Comparison of ENCODE assay signal across 10 cellular contexts in genomic region chrX:12972867-12973560, GRCh38. TPM values are rescaled to one million over a fixed set of nuclear protein-coding genes. Genes with fewer than 3 reads are reported as not detected.
A peak's percentile ranks its signal among the peaks of the same experiment; 100 is the strongest.
DNase-seq lines count a peak whose midpoint lies in the region; ATAC-seq and TF ChIP-seq lines count a peak whose summit lies in the region.
"Had no signal": no experiment of that assay in that cellular context is flagged by ENCODE, and none has a peak within 500 bp of the region (broad histone marks: within the 10 kb centered on the region; RNA-seq: fewer than 3 reads in every experiment).

No MANE protein-coding gene starts in this region.

- H3K9ac ChIP-seq in OCI-LY1 (ENCODE audit: low read length) = peak overlapping the region; percentile 100
- no peak overlapping the region for H3K9ac ChIP-seq in parathyroid adenoma

- peak overlapping the region; percentile 89 to 99 (median 97) for H3K27ac Mint-ChIP-seq in CD4-positive, alpha-beta memory T cell
- peak overlapping the region; percentile 98 to 99 for H3K27ac Mint-ChIP-seq in effector memory CD8-positive, alpha-beta T cell

- no peaks in the 10 kb centered on the region for H3K9me2 ChIP-seq in OCI-LY1 (ENCODE audit: low read depth, low read length)

- H3K4me1 ChIP-seq in CD4-positive, alpha-beta memory T cell (ENCODE audit: insufficient read depth, low read length) = peaks cover 30% of the 10 kb centered on the region
- peaks cover 50% of the 10 kb centered on the region for H3K4me1 ChIP-seq in OCI-LY1 (ENCODE audit: insufficient read depth, low read length, severe bottlenecking)
- H3K4me1 ChIP-seq in parathyroid adenoma = no peaks in the 10 kb centered on the region

- H3K27me3 Mint-ChIP-seq in CD4-positive, alpha-beta memory T cell = no peaks in the 10 kb centered on the region
- H3K27me3 Mint-ChIP-seq in effector memory CD8-positive, alpha-beta T cell = no peaks in the 10 kb centered on the region

- no peak for DNase-seq in CD4-positive, alpha-beta memory T cell
- no peak for DNase-seq in effector memory CD8-positive, alpha-beta T cell
- DNase-seq in NCI-H524 treated with DMSO at 0.1 percent for 48 hours (lab: John Stamatoyannopoulos, UW) (no peak), AG08396 (ENCODE audit: low spot score) (no peak)
- DNase-seq: NCI-H2081, occipital lobe had no signal

- peaks cover 34 to 54% of the 10 kb centered on the region in 2 donors for H3K36me3 Mint-ChIP-seq in CD4-positive, alpha-beta memory T cell
- H3K36me3 Mint-ChIP-seq in effector memory CD8-positive, alpha-beta T cell (ENCODE audit: insufficient read depth) = peaks cover 64% of the 10 kb centered on the region

- H3F3A ChIP-seq in OCI-LY1 (ENCODE audit: insufficient read depth, low read length) = peaks cover 24% of the 10 kb centered on the region

- peak overlapping the region; percentile 84 for H3K27ac ChIP-seq in CD4-positive, alpha-beta memory T cell (ENCODE audit: low read depth, low read length)
- peak overlapping the region; percentile 97 for H3K27ac ChIP-seq in OCI-LY1 (ENCODE audit: low read depth, low read length, poor library complexity, severe bottlenecking)
- peak overlapping the region; percentile 49 for H3K27ac ChIP-seq in parathyroid adenoma

- H3K79me2 ChIP-seq in OCI-LY1 (ENCODE audit: insufficient read depth, low read length) (peaks cover 29% of the 10 kb centered on the region), parathyroid adenoma (no peaks in the 10 kb centered on the region)

- H3K27me3 ChIP-seq in CD4-positive, alpha-beta memory T cell (ENCODE audit: insufficient read depth, low read length) = no peaks in the 10 kb centered on the region
- H3K27me3 ChIP-seq in OCI-LY1 (ENCODE audit: insufficient read depth, low read length) = no peaks in the 10 kb centered on the region
- H3K27me3 ChIP-seq in parathyroid adenoma (ENCODE audit: control insufficient read depth, insufficient read depth, low read length) = no peaks in the 10 kb centered on the region

- H3K9me3 Mint-ChIP-seq in CD4-positive, alpha-beta memory T cell = peaks cover 0 to 21% (median 2%) of the 10 kb centered on the region in 8 donors
- H3K9me3 Mint-ChIP-seq in effector memory CD8-positive, alpha-beta T cell = no peaks in the 10 kb centered on the region

- no peak for TF ChIP-seq CTCF in OCI-LY1 (IDR thresholded peaks at IDR 0.05; ENCODE audit: low read length)
- no peak for TF ChIP-seq CTCF in parathyroid adenoma (IDR thresholded peaks at IDR 0.05)

- H4K20me1 ChIP-seq in OCI-LY1 (ENCODE audit: insufficient read depth, low read length) = no peaks in the 10 kb centered on the region

- H3K4me2 ChIP-seq in OCI-LY1 (ENCODE audit: low read length) (peak overlapping the region; percentile 78), parathyroid adenoma (ENCODE audit: low read length) (no peak overlapping the region)

- peaks cover 15 to 54% (median 33%) of the 10 kb centered on the region in 4 donors for H3K4me1 Mint-ChIP-seq in CD4-positive, alpha-beta memory T cell
- peaks cover 27 to 32% of the 10 kb centered on the region in 2 donors for H3K4me1 Mint-ChIP-seq in effector memory CD8-positive, alpha-beta T cell (ENCODE audit: low read depth in 2 of 2)

- H2AFZ ChIP-seq in OCI-LY1 (ENCODE audit: low read length) (no peak overlapping the region), parathyroid adenoma (no peak overlapping the region)

- H3K4me3 Mint-ChIP-seq in CD4-positive, alpha-beta memory T cell = peak overlapping the region; percentile 92 to 99 (median 98)
- H3K4me3 Mint-ChIP-seq in effector memory CD8-positive, alpha-beta T cell = peak overlapping the region; percentile 94 to 98

- peak overlapping the region; percentile 84 to 85 for H3K4me3 ChIP-seq in CD4-positive, alpha-beta memory T cell (ENCODE audit: low read length in 2 of 2)
- peak overlapping the region; percentile 100 for H3K4me3 ChIP-seq in OCI-LY1 (ENCODE audit: low read depth, low read length, poor library complexity, severe bottlenecking)
- peak overlapping the region; percentile 5 for H3K4me3 ChIP-seq in parathyroid adenoma (ENCODE audit: low read depth, low read length)

- H3K36me3 ChIP-seq in CD4-positive, alpha-beta memory T cell (ENCODE audit: insufficient read depth, low read length) = peaks cover 9% of the 10 kb centered on the region
- H3K36me3 ChIP-seq in OCI-LY1 (ENCODE audit: insufficient read depth, low read length) (peaks cover 27% of the 10 kb centered on the region), parathyroid adenoma (ENCODE audit: control insufficient read depth, insufficient read depth, low read length) (no peaks in the 10 kb centered on the region)

- ATAC-seq in effector memory CD8-positive, alpha-beta T cell (replicated peaks) = no peak
- no peak for ATAC-seq in HG02678 (IDR thresholded peaks at IDR 0.05; ENCODE audit: unreplicated experiment)
- no peak for ATAC-seq in HG03280 (IDR thresholded peaks at IDR 0.05; ENCODE audit: unreplicated experiment)

- H3K9me3 ChIP-seq in CD4-positive, alpha-beta memory T cell (ENCODE audit: control insufficient read depth in 1 of 2, low read length in 2 of 2) = no peaks in the 10 kb centered on the region
- H3K9me3 ChIP-seq in OCI-LY1 (ENCODE audit: low read length) = no peaks in the 10 kb centered on the region
- H3K9me3 ChIP-seq in parathyroid adenoma (ENCODE audit: control insufficient read depth, low read length) = no peaks in the 10 kb centered on the region

- intact Hi-C loops in CD4-positive, alpha-beta memory T cell (cut with micrococcal nuclease) = loop anchor here (1.0 kb wide), 1 partner anchor 22 kb away; no protein-coding TSS in a partner anchor

- CTCF ChIA-PET in CD4-positive, alpha-beta memory T cell (lab: Charles Lee; ENCODE audit: partially characterized antibody) = interaction anchor here (1.0 to 16.4 kb wide), 8 partner anchors 17 to 515 kb away, joined by 3 to 172 read pairs (median 44); no protein-coding TSS in a partner anchor

- POLR2A ChIA-PET in CD4-positive, alpha-beta memory T cell (lab: Charles Lee; ENCODE audit: partially characterized antibody) = interaction anchor here (1.0 to 26.3 kb wide), 11 partner anchors 9 to 762 kb away, joined by 3 to 1769 read pairs (median 220); partner anchors contain the start of genes OFD1, TMSB4X and TRAPPC2

RNA-seq across cellular contexts. Expression of gene TMSB4X, which starts 1.9 kb away (rescaled TPM):
- 1,000 to 10,000 TPM; 4,851 to 5,116 TPM for total RNA-seq in CD4-positive, alpha-beta memory T cell
- polyA plus RNA-seq in CD4-positive, alpha-beta memory T cell = over 10,000 TPM; 27,942 to 36,115 TPM

Comparison
In these comparisons a context has a peak if more than half of its experiments do, and no peak if none do; other contexts are left out.
1. H3K4me3 ChIP-seq: peak in every context shown above with its lines; median percentile 100 in OCI-LY1; 84 in CD4-positive, alpha-beta memory T cell; 5 in parathyroid adenoma.